Comparison of ENCODE assay signal across 9 cellular contexts in genomic region chr12:110349521-110350151, GRCh38. TPM values are rescaled to one million over a fixed set of nuclear protein-coding genes. Genes with fewer than 3 reads are reported as not detected.
DNase-seq lines count a peak whose midpoint lies in the region; ATAC-seq, FAIRE-seq and TF ChIP-seq lines count a peak whose summit lies in the region.
"Had no signal": no experiment of that assay in that cellular context is flagged by ENCODE, and none has a peak within 500 bp of the region (broad histone marks: within the 10 kb centered on the region; RNA-seq: fewer than 3 reads in every experiment).

No MANE protein-coding gene starts in this region.

- H3K9me3 Mint-ChIP-seq in T-helper 2 cell treated with Interferon-gamma antibody and Interleukin-4, amounts not matched to agents 5 μg/mL and 100 μg/mL, for 36 hours = no peaks in the 10 kb centered on the region
- H3K9me3 Mint-ChIP-seq in astrocyte (ENCODE audit: unreplicated experiment) = no peaks in the 10 kb centered on the region

- H3K4me1 ChIP-seq in astrocyte (ENCODE audit: insufficient read depth, low read length) = no peaks in the 10 kb centered on the region
- H3K4me1 ChIP-seq in spleen = peaks cover 3 to 39% (median 23%) of the 10 kb centered on the region in 6 donors

- H3K27me3 Mint-ChIP-seq in T-helper 2 cell treated with Interferon-gamma antibody and Interleukin-4, amounts not matched to agents 5 μg/mL and 100 μg/mL, for 36 hours (ENCODE audit: low read depth) = no peaks in the 10 kb centered on the region
- no peaks in the 10 kb centered on the region for H3K27me3 Mint-ChIP-seq in astrocyte (ENCODE audit: low read depth, unreplicated experiment)

- H3K27ac ChIP-seq in astrocyte (ENCODE audit: low read depth, low read length) = no peak overlapping the region
- peak overlapping the region in 6 of 8 donors; percentile 4 to 64 (median 36) for H3K27ac ChIP-seq in spleen

- H3K79me2 ChIP-seq in astrocyte (ENCODE audit: insufficient read depth, low read length) = peaks cover 9% of the 10 kb centered on the region

- ATAC-seq in GM21515 (IDR thresholded peaks at IDR 0.05; ENCODE audit: unreplicated experiment) = no peak

- no peaks in the 10 kb centered on the region for H3K9me3 ChIP-seq in astrocyte (ENCODE audit: insufficient read depth, low read depth, low read length)
- no peaks in the 10 kb centered on the region for H3K9me3 ChIP-seq in spleen

- TF ChIP-seq POLR2A in spleen (IDR thresholded peaks at IDR 0.05) = no peak

- no peak overlapping the region for H3K4me3 ChIP-seq in astrocyte (ENCODE audit: insufficient read depth, low read depth, low read length)
- no peak overlapping the region for H3K4me3 ChIP-seq in spleen

- peaks cover 61% of the 10 kb centered on the region for H4K20me1 ChIP-seq in astrocyte (ENCODE audit: insufficient read depth, low read length)

- 16 to 33% (median 22%) methylated on average over 11 to 12 of the region's 12 CpGs for WGBS in spleen, 5 donors

- in situ Hi-C loops in G401 (cut with HindIII; ENCODE audit: low sequenced_read_pairs) = no loop called here

- peak overlapping the region; percentile 71 for H3K4me3 Mint-ChIP-seq in T-helper 2 cell treated with Interferon-gamma antibody and Interleukin-4, amounts not matched to agents 5 μg/mL and 100 μg/mL, for 36 hours
- H3K4me3 Mint-ChIP-seq in astrocyte (ENCODE audit: unreplicated experiment) = no peak overlapping the region

- H3K36me3 ChIP-seq in astrocyte (ENCODE audit: insufficient read depth, low read length) = peaks cover 59% of the 10 kb centered on the region
- peaks cover 0 to 67% (median 50%) of the 10 kb centered on the region in 6 donors for H3K36me3 ChIP-seq in spleen

- no peak overlapping the region for H3K4me2 ChIP-seq in astrocyte (ENCODE audit: low read length)

- DNase-seq in G401 (ENCODE audit: low spot score) (peak; percentile 48), astrocyte (ENCODE audit: low read depth) (no peak), spleen (no peak), NCI-H1092 (lab: John Stamatoyannopoulos, UW) (no peak), NCI-H2227 treated with DMSO at 0.1 percent for 48 hours (lab: John Stamatoyannopoulos, UW) (no peak), RCC 7860 (ENCODE audit: low spot score) (no peak)
- peak; percentile 71 for DNase-seq in T-helper 2 cell treated with Interferon-gamma antibody and Interleukin-4, amounts not matched to agents 5 μg/mL and 100 μg/mL, for 36 hours (ENCODE audit: low spot score)

- H3K4me1 Mint-ChIP-seq in T-helper 2 cell treated with Interferon-gamma antibody and Interleukin-4, amounts not matched to agents 5 μg/mL and 100 μg/mL, for 36 hours (ENCODE audit: low read depth) = peaks cover 49% of the 10 kb centered on the region
- H3K4me1 Mint-ChIP-seq in astrocyte (ENCODE audit: low read depth, unreplicated experiment) = peaks cover 2% of the 10 kb centered on the region

- no peak overlapping the region for H2AFZ ChIP-seq in astrocyte (ENCODE audit: low read depth, low read length)

- intact Hi-C loops in spleen (cut with DNase I; ENCODE audit: low total_unique reads) = no loop called here

- H3K27me3 ChIP-seq in astrocyte (ENCODE audit: insufficient read depth, low read length) (no peaks in the 10 kb centered on the region), spleen (replicated peaks in 1 of 7) (no peaks in the 10 kb centered on the region)

- no peak for TF ChIP-seq CTCF in astrocyte (IDR thresholded peaks at IDR 0.05; ENCODE audit: insufficient read depth, low read depth, low read length)
- no peak for TF ChIP-seq CTCF in spleen (IDR thresholded peaks at IDR 0.05 in 8 of 11, conservative IDR thresholded peaks at IDR 0.05 in 3 of 11)

- H3K9ac ChIP-seq in astrocyte (ENCODE audit: low read length) = no peak overlapping the region

- H3K27ac Mint-ChIP-seq in T-helper 2 cell treated with Interferon-gamma antibody and Interleukin-4, amounts not matched to agents 5 μg/mL and 100 μg/mL, for 36 hours = peak overlapping the region; percentile 88
- H3K27ac Mint-ChIP-seq in astrocyte (ENCODE audit: unreplicated experiment) = peak overlapping the region; percentile 11

- peaks cover 39% of the 10 kb centered on the region for H3K36me3 Mint-ChIP-seq in T-helper 2 cell treated with Interferon-gamma antibody and Interleukin-4, amounts not matched to agents 5 μg/mL and 100 μg/mL, for 36 hours (ENCODE audit: low read depth)
- H3K36me3 Mint-ChIP-seq in astrocyte (ENCODE audit: low read depth, unreplicated experiment) = peaks cover 29% of the 10 kb centered on the region

- FAIRE-seq in astrocyte (lab: Jason Lieb, UNC) (no peak), RCC 7860 (lab: Jason Lieb, UNC) (no peak)
- FAIRE-seq: bronchial epithelial cell had no signal

RNA-seq across cellular contexts. Expression of gene ANAPC7, which starts 53.9 kb away (rescaled TPM):
- 50.5 and 61.0 TPM in 2 replicates for total RNA-seq in G401 (2014; rRNA removed; shearing (Covaris generic))
- total RNA-seq in astrocyte (50.7 and 54.1 TPM in 2 replicates), spleen (10 to 100 TPM; 40.9 to 78.0 (median 53.9) TPM)
- polyA plus RNA-seq in spleen = 10 to 100 TPM; 32.2 to 51.3 (median 42.4) TPM

Comparison
In these comparisons a context has a peak if more than half of its experiments do, and no peak if none do; other contexts are left out.
1. DNase-seq: peak in G401 (single experiment) and T-helper 2 cell treated with Interferon-gamma antibody and Interleukin-4, amounts not matched to agents 5 μg/mL and 100 μg/mL, for 36 hours (single experiment); none in astrocyte (single experiment), spleen (single experiment), NCI-H1092 (single experiment), NCI-H2227 treated with DMSO at 0.1 percent for 48 hours (single experiment) and RCC 7860 (single experiment).